In genomic region chr13:32555613-32556012, GRCh38 we compare ENCODE assay signal across 33 cellular contexts.
"Had no signal": no experiment of that assay in that cellular context is flagged by ENCODE, and none has a peak within 500 bp of the region (broad histone marks: within the 10 kb centered on the region; RNA-seq: fewer than 3 reads in every experiment).

No MANE protein-coding gene starts in this region.

- DNase-seq: Karpas-422, Kasumi-1, KG1, MG63, MM.1S, MV-4-11, NCI-H1048, NCI-H1092, NCI-H1092 treated with DMSO at 0.1 percent for 48 hours, NCI-H1105, NCI-H1105 treated with DMSO at 0.1 percent for 48 hours, NCI-H1417, NCI-H1417 treated with DMSO at 0.1 percent for 48 hours, NCI-H1436, NCI-H1436 treated with DMSO at 0.1 percent for 48 hours, NCI-H146, NCI-H1694, NCI-H1694 treated with DMSO at 0.1 percent for 48 hours, NCI-H187, NCI-H187 treated with DMSO at 0.1 percent for 48 hours, NCI-H1930, NCI-H2029, NCI-H2029 treated with DMSO at 0.1 percent for 48 hours, NCI-H2081, NCI-H2081 treated with DMSO at 0.1 percent for 48 hours, NCI-H2107, NCI-H2171, NCI-H2171 treated with DMSO at 0.1 percent for 48 hours, NCI-H2227 treated with DMSO at 0.1 percent for 48 hours, NCI-H226, NCI-H345, NCI-H446, NCI-H446 treated with DMSO at 0.1 percent for 48 hours had no signal
